16 cellular contexts compared by ENCODE assay signal in genomic region chr3:47159820-47160219, GRCh38. TPM values are rescaled to one million over a fixed set of nuclear protein-coding genes. Genes with fewer than 3 reads are reported as not detected.
DNase-seq lines count a peak whose midpoint lies in the region; ATAC-seq and TF ChIP-seq lines count a peak whose summit lies in the region.
"Had no signal": no experiment of that assay in that cellular context is flagged by ENCODE, and none has a peak within 500 bp of the region (broad histone marks: within the 10 kb centered on the region; RNA-seq: fewer than 3 reads in every experiment).

No MANE protein-coding gene starts in this region.

- H3K4me1 Mint-ChIP-seq in activated T-cell treated with anti-CD3 and anti-CD28 coated beads, Interleukin-2, amount 50 U/mL, for 24 hours (ENCODE audit: low read depth), result peaks cover 69% of the 10 kb centered on the region
- peaks cover 41 to 67% of the 10 kb centered on the region in 2 donors for H3K4me1 Mint-ChIP-seq in effector memory CD8-positive, alpha-beta T cell (ENCODE audit: low read depth in 2 of 2)
- peaks cover 71% of the 10 kb centered on the region for H3K4me1 Mint-ChIP-seq in stimulated activated memory B cell treated with anti-CD40 and anti-IgM and Interleukin-4, amounts not matched to agents 10 μg/mL and 1 μg/mL and 100 μg/mL, for 72 hours

- H3K27ac Mint-ChIP-seq in activated T-cell treated with anti-CD3 and anti-CD28 coated beads, Interleukin-2, amount 50 U/mL, for 24 hours, result peak overlapping the region; percentile 55
- H3K27ac Mint-ChIP-seq in effector memory CD8-positive, alpha-beta T cell, result peak overlapping the region; percentile 10 to 71
- peak overlapping the region; percentile 9 for H3K27ac Mint-ChIP-seq in stimulated activated memory B cell treated with anti-CD40 and anti-IgM and Interleukin-4, amounts not matched to agents 10 μg/mL and 1 μg/mL and 100 μg/mL, for 72 hours
- H3K27ac Mint-ChIP-seq: activated CD4-positive, alpha-beta T cell treated with anti-CD3 and anti-CD28 coated beads, Interleukin-2, amount 10 ng/mL, durations not matched to agents 7 days and 5 days had no signal

- peaks cover 42% of the 10 kb centered on the region for H3K36me3 Mint-ChIP-seq in activated T-cell treated with anti-CD3 and anti-CD28 coated beads, Interleukin-2, amount 50 U/mL, for 24 hours (ENCODE audit: low read depth)
- H3K36me3 Mint-ChIP-seq in effector memory CD8-positive, alpha-beta T cell (ENCODE audit: insufficient read depth), result peaks cover 21% of the 10 kb centered on the region
- H3K36me3 Mint-ChIP-seq in stimulated activated memory B cell treated with anti-CD40 and anti-IgM and Interleukin-4, amounts not matched to agents 10 μg/mL and 1 μg/mL and 100 μg/mL, for 72 hours, result peaks cover 8% of the 10 kb centered on the region

- H3K9ac ChIP-seq in Loucy (ENCODE audit: low read depth, low read length, poor library complexity, severe bottlenecking), result peak overlapping the region; percentile 6

- no peaks in the 10 kb centered on the region for H3K9me2 ChIP-seq in Loucy (replicated peaks; ENCODE audit: low read depth, low read length)

- no peak for TF ChIP-seq POLR2A in suprapubic skin (IDR thresholded peaks at IDR 0.05)

- H3K4me3 Mint-ChIP-seq in activated T-cell treated with anti-CD3 and anti-CD28 coated beads, Interleukin-2, amount 50 U/mL, for 24 hours, result no peak overlapping the region
- peak overlapping the region; percentile 84 to 96 for H3K4me3 Mint-ChIP-seq in effector memory CD8-positive, alpha-beta T cell
- no peak overlapping the region for H3K4me3 Mint-ChIP-seq in stimulated activated memory B cell treated with anti-CD40 and anti-IgM and Interleukin-4, amounts not matched to agents 10 μg/mL and 1 μg/mL and 100 μg/mL, for 72 hours
- H3K4me3 Mint-ChIP-seq: activated CD4-positive, alpha-beta T cell treated with anti-CD3 and anti-CD28 coated beads, Interleukin-2, amount 10 ng/mL, durations not matched to agents 7 days and 5 days had no signal

- H3K36me3 ChIP-seq in Loucy (ENCODE audit: insufficient read depth, low read length), result no peaks in the 10 kb centered on the region
- no peaks in the 10 kb centered on the region for H3K36me3 ChIP-seq in suprapubic skin

- peaks cover 82% of the 10 kb centered on the region for H4K20me1 ChIP-seq in Loucy (ENCODE audit: insufficient read depth, low read length, poor library complexity, severe bottlenecking)

- no peaks in the 10 kb centered on the region for H3K27me3 ChIP-seq in Loucy (ENCODE audit: insufficient read depth, low read length, poor library complexity, severe bottlenecking)
- H3K27me3 ChIP-seq in suprapubic skin, result no peaks in the 10 kb centered on the region

- H2AFZ ChIP-seq in Loucy (ENCODE audit: low read length), result no peak overlapping the region

- TF ChIP-seq CTCF in Loucy (conservative IDR thresholded peaks at IDR 0.05; ENCODE audit: low read length) (no peak), suprapubic skin (IDR thresholded peaks at IDR 0.05) (no peak)

- no peaks in the 10 kb centered on the region for H3K27me3 Mint-ChIP-seq in activated T-cell treated with anti-CD3 and anti-CD28 coated beads, Interleukin-2, amount 50 U/mL, for 24 hours
- no peaks in the 10 kb centered on the region for H3K27me3 Mint-ChIP-seq in effector memory CD8-positive, alpha-beta T cell
- H3K27me3 Mint-ChIP-seq in stimulated activated memory B cell treated with anti-CD40 and anti-IgM and Interleukin-4, amounts not matched to agents 10 μg/mL and 1 μg/mL and 100 μg/mL, for 72 hours, result no peaks in the 10 kb centered on the region
- H3K27me3 Mint-ChIP-seq: activated CD4-positive, alpha-beta T cell treated with anti-CD3 and anti-CD28 coated beads, Interleukin-2, amount 10 ng/mL, durations not matched to agents 7 days and 5 days had no signal

- no peak for ATAC-seq in effector memory CD8-positive, alpha-beta T cell (replicated peaks)
- no peak for ATAC-seq in stimulated activated memory B cell treated with anti-CD40 and anti-IgM and Interleukin-4, amounts not matched to agents 10 μg/mL and 1 μg/mL and 100 μg/mL, for 72 hours
- ATAC-seq in GM19467 (IDR thresholded peaks at IDR 0.05; ENCODE audit: unreplicated experiment), result no peak
- ATAC-seq: left lobe of liver had no signal

- peaks cover 93% of the 10 kb centered on the region for H3K79me2 ChIP-seq in Loucy (ENCODE audit: insufficient read depth, low read length)

- no peaks in the 10 kb centered on the region for H3K9me3 ChIP-seq in Loucy (ENCODE audit: insufficient read depth, low read depth, low read length)
- no peaks in the 10 kb centered on the region for H3K9me3 ChIP-seq in suprapubic skin

- H3K4me2 ChIP-seq in Loucy (ENCODE audit: low read depth, low read length, poor library complexity, severe bottlenecking), result peak overlapping the region; percentile 92

- no peaks in the 10 kb centered on the region for H3K9me3 Mint-ChIP-seq in activated T-cell treated with anti-CD3 and anti-CD28 coated beads, Interleukin-2, amount 50 U/mL, for 24 hours
- no peaks in the 10 kb centered on the region for H3K9me3 Mint-ChIP-seq in effector memory CD8-positive, alpha-beta T cell
- H3K9me3 Mint-ChIP-seq in stimulated activated memory B cell treated with anti-CD40 and anti-IgM and Interleukin-4, amounts not matched to agents 10 μg/mL and 1 μg/mL and 100 μg/mL, for 72 hours, result no peaks in the 10 kb centered on the region
- H3K9me3 Mint-ChIP-seq: activated CD4-positive, alpha-beta T cell treated with anti-CD3 and anti-CD28 coated beads, Interleukin-2, amount 10 ng/mL, durations not matched to agents 7 days and 5 days had no signal

- H3K4me3 ChIP-seq in Loucy (ENCODE audit: low read length, poor library complexity, severe bottlenecking), result peak overlapping the region; percentile 97
- no peak overlapping the region for H3K4me3 ChIP-seq in suprapubic skin

- no peak for DNase-seq in activated T-cell treated with anti-CD3 and anti-CD28 coated beads, Interleukin-2, amount 50 U/mL, for 24 hours
- DNase-seq in activated T-cell treated with anti-CD3 and anti-CD28 coated beads for 4 hours, result no peak
- no peak for DNase-seq in effector memory CD8-positive, alpha-beta T cell
- no peak for DNase-seq in suprapubic skin (ENCODE audit: low spot score in 2 of 2)
- no peak for DNase-seq in amygdala (lab: John Stamatoyannopoulos, UW)
- DNase-seq: activated CD4-positive, alpha-beta T cell treated with anti-CD3 and anti-CD28 coated beads, Interleukin-2, amount 10 ng/mL, durations not matched to agents 7 days and 5 days; amniotic stem cell; foreskin fibroblast; NCI-H1930; NCI-H446; SIG-M5; T-helper 9 cell had no signal

- WGBS in suprapubic skin, result 69% methylated on average over 3 of the region's 3 CpGs

- 0 out of 2 replicates have a peak, but pooled peaks cover 2% of the 10 kb centered on the region for H3F3A ChIP-seq in Loucy (ENCODE audit: low read depth)

- H3K4me1 ChIP-seq in Loucy (ENCODE audit: insufficient read depth, low read length, poor library complexity, severe bottlenecking) (peaks cover 56% of the 10 kb centered on the region), suprapubic skin (peaks cover 56% of the 10 kb centered on the region)

- TF ChIP-seq EP300 in suprapubic skin (IDR thresholded peaks at IDR 0.05), result no peak

- H3K27ac ChIP-seq in suprapubic skin, result no peak overlapping the region

RNA-seq across cellular contexts. Expression of gene SETD2, which starts 4.1 kb away (rescaled TPM):
- total RNA-seq in suprapubic skin, result 10 to 100 TPM; 41.4 to 78.6 (median 53.4) TPM

Comparison
In these comparisons a context has a peak if more than half of its experiments do, and no peak if none do; other contexts are left out.
1. H3K4me3 Mint-ChIP-seq: peak in effector memory CD8-positive, alpha-beta T cell (2 of 2); none in activated T-cell treated with anti-CD3 and anti-CD28 coated beads, Interleukin-2, amount 50 U/mL, for 24 hours (single experiment) and stimulated activated memory B cell treated with anti-CD40 and anti-IgM and Interleukin-4, amounts not matched to agents 10 μg/mL and 1 μg/mL and 100 μg/mL, for 72 hours (single experiment).
2. Peak in every context shown above with its lines, with median percentiles within 50 percentile points of each other: H3K27ac Mint-ChIP-seq.